Comparison of ENCODE assay signal across 13 cellular contexts in the genomic region with DNA sequence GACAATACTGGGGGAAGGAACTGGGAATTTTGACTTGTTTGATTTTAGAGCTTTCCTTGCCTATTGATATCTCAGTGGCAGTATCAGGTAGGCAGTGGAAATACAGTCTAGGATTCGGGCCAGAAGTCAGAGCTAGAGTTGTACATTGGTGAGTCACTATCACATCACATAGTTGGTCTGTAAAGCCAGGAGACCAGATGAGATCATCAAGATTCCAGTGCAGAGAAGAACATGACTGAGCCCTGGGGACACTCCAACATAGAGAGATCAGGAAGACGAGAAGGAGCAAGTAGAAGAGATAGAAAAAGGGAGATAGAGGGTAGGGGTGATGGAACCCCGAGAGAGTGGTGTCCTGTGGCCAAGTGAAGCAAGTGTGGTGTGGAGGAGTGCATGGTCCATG. TPM values are rescaled to one million over a fixed set of nuclear protein-coding genes. Genes with fewer than 3 reads are reported as not detected.
DNase-seq lines count a peak whose midpoint lies in the region; ATAC-seq and TF ChIP-seq lines count a peak whose summit lies in the region.
"Had no signal": no experiment of that assay in that cellular context is flagged by ENCODE, and none has a peak within 500 bp of the region (broad histone marks: within the 10 kb centered on the region; RNA-seq: fewer than 3 reads in every experiment).

No MANE protein-coding gene starts in this region.

- H3K36me3 ChIP-seq in breast epithelium, result no peaks in the 10 kb centered on the region
- H3K36me3 ChIP-seq in CD8-positive, alpha-beta memory T cell (ENCODE audit: insufficient read depth, low read length), result no peaks in the 10 kb centered on the region
- H3K36me3 ChIP-seq: heart left ventricle had no signal

- H3K9me3 ChIP-seq in breast epithelium, result no peaks in the 10 kb centered on the region
- no peaks in the 10 kb centered on the region for H3K9me3 ChIP-seq in CD8-positive, alpha-beta memory T cell (ENCODE audit: low read length)

- no TSS peak for BruUV-seq in MCF 10A (replicated peaks; lab: Mats Ljungman, UMichigan)

- DNase-seq in MCF 10A (ENCODE audit: unreplicated experiment) (peak; percentile 67), breast epithelium (ENCODE audit: low spot score in 2 of 2) (no peak), amniotic epithelial cell (ENCODE audit: low read depth) (peak; percentile 4), glomerular visceral epithelial cell (ENCODE audit: extremely low spot score) (peak; percentile 59), left lobe of liver (ENCODE audit: low spot score) (no peak)
- DNase-seq in CD8-positive, alpha-beta memory T cell, result no peak
- DNase-seq: activated CD4-positive, CD25-positive, alpha-beta regulatory T cell; activated T-cell treated with anti-CD3 and anti-CD28 coated beads, Interleukin-2, amount 50 U/mL, for 1 hour; heart left ventricle; SHP77 had no signal

- ATAC-seq in HG03135 (IDR thresholded peaks at IDR 0.05; ENCODE audit: unreplicated experiment) (no peak), HG03469 (IDR thresholded peaks at IDR 0.05; ENCODE audit: unreplicated experiment) (no peak), left lobe of liver (no peak)
- ATAC-seq: heart left ventricle had no signal

- peaks cover 14% of the 10 kb centered on the region for H3K4me1 Mint-ChIP-seq in MCF 10A (ENCODE audit: insufficient read depth, unreplicated experiment)
- H3K4me1 Mint-ChIP-seq in CD8-positive, alpha-beta memory T cell, result no peaks in the 10 kb centered on the region

- TF ChIP-seq CTCF in MCF 10A (IDR thresholded peaks at IDR 0.05; ENCODE audit: unreplicated experiment) (no peak), breast epithelium (IDR thresholded peaks at IDR 0.05) (no peak)

- POLR2A ChIA-PET in MCF 10A (lab: Yijun Ruan, JAX), result interaction anchor here (0.5 kb wide), 1 partner anchor 575 kb away, joined by 3 read pairs; no protein-coding TSS in a partner anchor
- POLR2A ChIA-PET in CD8-positive, alpha-beta memory T cell (lab: Charles Lee), result no interaction called here

- intact Hi-C loops in MCF 10A (cut with micrococcal nuclease) (no loop called here), breast epithelium (cut with DNase I; ENCODE audit: low total_unique reads) (no loop called here)

- no peaks in the 10 kb centered on the region for H3K27me3 Mint-ChIP-seq in MCF 10A (ENCODE audit: insufficient read depth, unreplicated experiment)
- peaks cover 5 to 16% of the 10 kb centered on the region in 2 donors for H3K27me3 Mint-ChIP-seq in CD8-positive, alpha-beta memory T cell

- TF ChIP-seq POLR2A in breast epithelium (IDR thresholded peaks at IDR 0.05), result no peak

- no peaks in the 10 kb centered on the region for H3K4me1 ChIP-seq in breast epithelium
- H3K4me1 ChIP-seq in CD8-positive, alpha-beta memory T cell (ENCODE audit: insufficient read depth, low read length), result no peaks in the 10 kb centered on the region
- H3K4me1 ChIP-seq: heart left ventricle had no signal

- H3K9me3 Mint-ChIP-seq in MCF 10A (ENCODE audit: unreplicated experiment), result peaks cover 15% of the 10 kb centered on the region
- peaks cover 0 to 11% (median 7%) of the 10 kb centered on the region in 5 donors for H3K9me3 Mint-ChIP-seq in CD8-positive, alpha-beta memory T cell

- H3K27ac ChIP-seq in breast epithelium, result no peak overlapping the region
- no peak overlapping the region for H3K27ac ChIP-seq in CD8-positive, alpha-beta memory T cell (ENCODE audit: low read depth, low read length)
- H3K27ac ChIP-seq: heart left ventricle had no signal

- H3K36me3 Mint-ChIP-seq in MCF 10A (ENCODE audit: insufficient read depth, unreplicated experiment), result no peaks in the 10 kb centered on the region
- H3K36me3 Mint-ChIP-seq in CD8-positive, alpha-beta memory T cell, result peaks cover 0 to 2% (median 0%) of the 10 kb centered on the region in 3 donors

- no peak overlapping the region for H3K4me3 ChIP-seq in breast epithelium
- no peak overlapping the region for H3K4me3 ChIP-seq in CD8-positive, alpha-beta memory T cell (ENCODE audit: low read length)
- H3K4me3 ChIP-seq: heart left ventricle had no signal

- H3K4me3 Mint-ChIP-seq in MCF 10A (ENCODE audit: unreplicated experiment), result no peak overlapping the region
- no peak overlapping the region for H3K4me3 Mint-ChIP-seq in CD8-positive, alpha-beta memory T cell

- no peaks in the 10 kb centered on the region for H3K27me3 ChIP-seq in breast epithelium
- H3K27me3 ChIP-seq in CD8-positive, alpha-beta memory T cell (ENCODE audit: insufficient read depth, low read length, poor library complexity, severe bottlenecking), result no peaks in the 10 kb centered on the region
- H3K27me3 ChIP-seq: heart left ventricle had no signal

- H3K27ac Mint-ChIP-seq in MCF 10A (ENCODE audit: low read depth, unreplicated experiment), result no peak overlapping the region
- H3K27ac Mint-ChIP-seq in CD8-positive, alpha-beta memory T cell, result peak overlapping the region in 1 of 8 donors; percentile 10

- CTCF ChIA-PET in MCF 10A (lab: Yijun Ruan, JAX), result interaction anchor here (1.2 to 1.6 kb wide), 2 partner anchors 13 to 15 kb away, joined by 3 to 6 read pairs; no protein-coding TSS in a partner anchor
- CTCF ChIA-PET in CD8-positive, alpha-beta memory T cell (lab: Charles Lee), result no interaction called here

RNA-seq across cellular contexts. Expression of a gene that starts 46.6 kb away (rescaled TPM):
- not detected in 2 replicates for total RNA-seq in MCF 10A (2022)
- total RNA-seq in breast epithelium, result under 1 TPM in 1 of 3 donors, not detected in 2; 0.15 TPM
- total RNA-seq in CD8-positive, alpha-beta memory T cell, result not detected
- polyA plus RNA-seq in CD8-positive, alpha-beta memory T cell, result not detected
- total RNA-seq in left lobe of liver, result 61.6 TPM
- total RNA-seq: heart left ventricle, NCI-H460 had no signal
- polyA plus RNA-seq: heart left ventricle had no signal

Comparison
In these comparisons a context has a peak if more than half of its experiments do, and no peak if none do; other contexts are left out.
1. DNase-seq: peak in MCF 10A (single experiment), amniotic epithelial cell (single experiment) and glomerular visceral epithelial cell (single experiment); none in breast epithelium (0 of 2), CD8-positive, alpha-beta memory T cell (0 of 5) and left lobe of liver (single experiment).
2. RNA of a gene that starts 46.6 kb away (total RNA-seq): 61.6 TPM in left lobe of liver (single experiment); not detected in MCF 10A, 0.15 TPM in breast epithelium and not detected in CD8-positive, alpha-beta memory T cell; every median in the first group is over 10 times any median in the second.